27 cellular contexts compared by ENCODE assay signal in the genomic region with DNA sequence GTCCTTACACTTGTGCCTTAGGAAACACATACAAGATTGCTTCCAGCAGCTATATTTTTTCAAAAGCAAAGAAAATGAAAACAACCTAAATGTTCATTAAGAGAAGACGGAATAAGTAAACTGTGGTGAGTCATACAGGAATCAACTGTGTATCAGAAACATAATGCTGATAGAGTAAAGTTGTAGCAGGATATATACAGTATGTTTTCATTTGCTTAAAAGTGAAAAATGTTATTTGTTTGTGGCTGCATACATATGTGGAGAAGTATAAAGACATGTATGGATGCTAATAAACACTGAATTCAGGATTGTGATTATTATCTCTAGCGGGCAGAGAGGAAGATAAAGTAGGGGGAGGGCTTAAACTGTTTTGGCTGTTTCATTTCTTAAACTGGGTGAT. TPM values are rescaled to one million over a fixed set of nuclear protein-coding genes. Genes with fewer than 3 reads are reported as not detected.
DNase-seq lines count a peak whose midpoint lies in the region; ATAC-seq and TF ChIP-seq lines count a peak whose summit lies in the region.
"Had no signal": no experiment of that assay in that cellular context is flagged by ENCODE, and none has a peak within 500 bp of the region (broad histone marks: within the 10 kb centered on the region; RNA-seq: fewer than 3 reads in every experiment).

No MANE protein-coding gene starts in this region.

- ATAC-seq in PC-3, result peak; percentile 56
- no peak for ATAC-seq in central memory CD8-positive, alpha-beta T cell (replicated peaks; ENCODE audit: extremely low read depth, poor library complexity, severe bottlenecking)
- ATAC-seq in natural killer cell treated with Interleukin-12 subunit alpha and Interleukin-12 subunit beta and Interleukin-15 and Interleukin-18, amount 100 ng/mL, for 72 hours, result no peak
- no peak for ATAC-seq in HG02642 (IDR thresholded peaks at IDR 0.05; ENCODE audit: poor library complexity, unreplicated experiment)
- ATAC-seq: activated CD4-positive, CD25-positive, alpha-beta regulatory T cell treated with anti-CD3 and anti-CD28 coated beads, Interleukin-2, amount 50 U/mL, for 24 hours; left cardiac atrium; stimulated activated naive CD8-positive, alpha-beta T cell treated with anti-CD3 and anti-CD28 coated beads, Interleukin-15, amount 100 ng/mL, for 72 hours; T-cell had no signal

- CTCF ChIA-PET in activated CD4-positive, alpha-beta memory T cell treated with anti-CD3 and anti-CD28 coated beads for 36 hours (lab: Charles Lee), result no interaction called here
- CTCF ChIA-PET in activated CD4-positive, alpha-beta memory T cell treated with anti-CD3 and anti-CD28 coated beads, Interleukin-2, amount 10 ng/mL, durations not matched to agents 7 days and 5 days (lab: Charles Lee), result interaction anchor here (1.4 kb wide), 1 partner anchor 49 kb away, joined by 3 read pairs; a partner anchor contains a TSS
- CTCF ChIA-PET in PC-3 (lab: Charles Lee), result no interaction called here

- intact Hi-C loops in activated CD4-positive, alpha-beta memory T cell treated with anti-CD3 and anti-CD28 coated beads for 36 hours (cut with micrococcal nuclease), result no loop called here
- intact Hi-C loops in PC-3 (cut with micrococcal nuclease), result no loop called here

- H3K9me3 Mint-ChIP-seq in activated CD4-positive, alpha-beta memory T cell treated with anti-CD3 and anti-CD28 coated beads for 36 hours, result no peaks in the 10 kb centered on the region
- peaks cover under 1% of the 10 kb centered on the region for H3K9me3 Mint-ChIP-seq in activated CD4-positive, alpha-beta memory T cell treated with anti-CD3 and anti-CD28 coated beads, Interleukin-2, amount 10 ng/mL, durations not matched to agents 7 days and 5 days
- H3K9me3 Mint-ChIP-seq in central memory CD8-positive, alpha-beta T cell, result no peaks in the 10 kb centered on the region
- no peaks in the 10 kb centered on the region for H3K9me3 Mint-ChIP-seq in natural killer cell treated with Interleukin-12 subunit alpha and Interleukin-12 subunit beta and Interleukin-15 and Interleukin-18, amount 100 ng/mL, for 72 hours
- H3K9me3 Mint-ChIP-seq: T-cell had no signal

- no peaks in the 10 kb centered on the region for H3K9me3 ChIP-seq in PC-3 (ENCODE audit: low read length)
- H3K9me3 ChIP-seq: esophagus squamous epithelium, Peyer's patch had no signal

- no peak for TF ChIP-seq CTCF in PC-3 (conservative IDR thresholded peaks at IDR 0.05; ENCODE audit: low read depth, low read length)

- H2AFZ ChIP-seq in PC-3 (ENCODE audit: low read length), result no peak overlapping the region
- H2AFZ ChIP-seq: hepatocyte had no signal

- peaks cover 57% of the 10 kb centered on the region for H3K36me3 ChIP-seq in PC-3 (ENCODE audit: low read depth, low read length)

- no peak overlapping the region for H3K9ac ChIP-seq in PC-3 (ENCODE audit: low read length)

- H3K27ac ChIP-seq in PC-3 (ENCODE audit: low read length), result no peak overlapping the region
- H3K27ac ChIP-seq: esophagus squamous epithelium, hepatocyte, Peyer's patch had no signal

- H4K20me1 ChIP-seq in PC-3 (ENCODE audit: low read length), result 0 out of 2 replicates have a peak, but pooled peaks cover 4% of the 10 kb centered on the region

- H3K4me2 ChIP-seq in PC-3 (ENCODE audit: low read length), result no peak overlapping the region
- H3K4me2 ChIP-seq: hepatocyte had no signal

- peaks cover 43% of the 10 kb centered on the region for H3K36me3 Mint-ChIP-seq in activated CD4-positive, alpha-beta memory T cell treated with anti-CD3 and anti-CD28 coated beads for 36 hours
- H3K36me3 Mint-ChIP-seq in activated CD4-positive, alpha-beta memory T cell treated with anti-CD3 and anti-CD28 coated beads, Interleukin-2, amount 10 ng/mL, durations not matched to agents 7 days and 5 days (ENCODE audit: low read depth), result peaks cover 65% of the 10 kb centered on the region
- H3K36me3 Mint-ChIP-seq in central memory CD8-positive, alpha-beta T cell (ENCODE audit: insufficient read depth), result peaks cover 50% of the 10 kb centered on the region
- peaks cover 28% of the 10 kb centered on the region for H3K36me3 Mint-ChIP-seq in natural killer cell treated with Interleukin-12 subunit alpha and Interleukin-12 subunit beta and Interleukin-15 and Interleukin-18, amount 100 ng/mL, for 72 hours

- DNase-seq in activated CD4-positive, alpha-beta memory T cell treated with anti-CD3 and anti-CD28 coated beads for 36 hours, result no peak
- no peak for DNase-seq in activated CD4-positive, alpha-beta memory T cell treated with anti-CD3 and anti-CD28 coated beads, Interleukin-2, amount 10 ng/mL, durations not matched to agents 7 days and 5 days
- DNase-seq in PC-3 (no peak), NCI-H187 (lab: John Stamatoyannopoulos, UW) (no peak), hepatic stellate cell (ENCODE audit: low spot score) (no peak)
- DNase-seq in central memory CD8-positive, alpha-beta T cell (ENCODE audit: low spot score in 2 of 2), result no peak
- no peak for DNase-seq in natural killer cell treated with Interleukin-12 subunit alpha and Interleukin-12 subunit beta and Interleukin-15 and Interleukin-18, amount 100 ng/mL, for 72 hours (ENCODE audit: low spot score)
- DNase-seq: 8988T; activated naive CD4-positive, alpha-beta T cell treated with anti-CD3 and anti-CD28 coated beads for 36 hours; activated T-cell treated with anti-CD3 and anti-CD28 coated beads, Interleukin-2, amount 50 U/mL, for 48 hours; anterior cingulate cortex; cortex of kidney; endodermal cell; esophagus squamous epithelium; left cardiac atrium; mesendoderm; NCI-H1092; NCI-H1694 treated with DMSO at 0.1 percent for 48 hours; NCI-H526; occipital lobe; Peyer's patch; SIG-M5; stimulated activated naive CD8-positive, alpha-beta T cell treated with anti-CD3 and anti-CD28 coated beads, Interleukin-15, amount 100 ng/mL, for 72 hours; T-cell had no signal

- peaks cover 51% of the 10 kb centered on the region for H3K4me1 Mint-ChIP-seq in activated CD4-positive, alpha-beta memory T cell treated with anti-CD3 and anti-CD28 coated beads for 36 hours (ENCODE audit: low read depth)
- peaks cover 37% of the 10 kb centered on the region for H3K4me1 Mint-ChIP-seq in activated CD4-positive, alpha-beta memory T cell treated with anti-CD3 and anti-CD28 coated beads, Interleukin-2, amount 10 ng/mL, durations not matched to agents 7 days and 5 days
- peaks cover 31% of the 10 kb centered on the region for H3K4me1 Mint-ChIP-seq in central memory CD8-positive, alpha-beta T cell
- H3K4me1 Mint-ChIP-seq in natural killer cell treated with Interleukin-12 subunit alpha and Interleukin-12 subunit beta and Interleukin-15 and Interleukin-18, amount 100 ng/mL, for 72 hours (ENCODE audit: low read depth in 2 of 2), result peaks cover 40 to 46% of the 10 kb centered on the region in 2 donors
- H3K4me1 Mint-ChIP-seq: endodermal cell had no signal

- peaks cover 56% of the 10 kb centered on the region for H3K79me2 ChIP-seq in PC-3 (ENCODE audit: low read length)

- POLR2A ChIA-PET in activated CD4-positive, alpha-beta memory T cell treated with anti-CD3 and anti-CD28 coated beads for 36 hours (lab: Charles Lee), result no interaction called here
- POLR2A ChIA-PET in activated CD4-positive, alpha-beta memory T cell treated with anti-CD3 and anti-CD28 coated beads, Interleukin-2, amount 10 ng/mL, durations not matched to agents 7 days and 5 days (lab: Charles Lee), result interaction anchor here (1.3 kb wide), 1 partner anchor 33 kb away, joined by 3 read pairs; no protein-coding TSS in a partner anchor
- POLR2A ChIA-PET in PC-3 (lab: Charles Lee; ENCODE audit: unreplicated experiment), result no interaction called here

- H3K27me3 Mint-ChIP-seq in activated CD4-positive, alpha-beta memory T cell treated with anti-CD3 and anti-CD28 coated beads for 36 hours, result no peaks in the 10 kb centered on the region
- H3K27me3 Mint-ChIP-seq in activated CD4-positive, alpha-beta memory T cell treated with anti-CD3 and anti-CD28 coated beads, Interleukin-2, amount 10 ng/mL, durations not matched to agents 7 days and 5 days, result no peaks in the 10 kb centered on the region
- no peaks in the 10 kb centered on the region for H3K27me3 Mint-ChIP-seq in central memory CD8-positive, alpha-beta T cell
- no peaks in the 10 kb centered on the region for H3K27me3 Mint-ChIP-seq in natural killer cell treated with Interleukin-12 subunit alpha and Interleukin-12 subunit beta and Interleukin-15 and Interleukin-18, amount 100 ng/mL, for 72 hours
- H3K27me3 Mint-ChIP-seq: stimulated activated naive CD8-positive, alpha-beta T cell treated with anti-CD3 and anti-CD28 coated beads, Interleukin-15, amount 100 ng/mL, for 72 hours; T-cell had no signal

- no peaks in the 10 kb centered on the region for H3K27me3 ChIP-seq in PC-3 (ENCODE audit: low read length)
- H3K27me3 ChIP-seq: esophagus squamous epithelium, hepatocyte, Peyer's patch had no signal

- peak overlapping the region; percentile 49 for H3K27ac Mint-ChIP-seq in activated CD4-positive, alpha-beta memory T cell treated with anti-CD3 and anti-CD28 coated beads for 36 hours
- H3K27ac Mint-ChIP-seq in activated CD4-positive, alpha-beta memory T cell treated with anti-CD3 and anti-CD28 coated beads, Interleukin-2, amount 10 ng/mL, durations not matched to agents 7 days and 5 days, result no peak overlapping the region
- H3K27ac Mint-ChIP-seq in central memory CD8-positive, alpha-beta T cell (ENCODE audit: low read depth), result peak overlapping the region; percentile 39
- peak overlapping the region; percentile 6 to 15 for H3K27ac Mint-ChIP-seq in natural killer cell treated with Interleukin-12 subunit alpha and Interleukin-12 subunit beta and Interleukin-15 and Interleukin-18, amount 100 ng/mL, for 72 hours
- H3K27ac Mint-ChIP-seq: endodermal cell; stimulated activated naive CD8-positive, alpha-beta T cell treated with anti-CD3 and anti-CD28 coated beads, Interleukin-15, amount 100 ng/mL, for 72 hours; T-cell had no signal

- no peaks in the 10 kb centered on the region for H3K9me2 ChIP-seq in PC-3 (replicated peaks; ENCODE audit: low read length)

- peaks cover 10% of the 10 kb centered on the region for H3K4me1 ChIP-seq in PC-3 (ENCODE audit: insufficient read depth, low read length)

- no TSS peak for BruUV-seq in PC-3 (replicated peaks; lab: Mats Ljungman, UMichigan)

- H3K4me3 Mint-ChIP-seq in activated CD4-positive, alpha-beta memory T cell treated with anti-CD3 and anti-CD28 coated beads for 36 hours, result no peak overlapping the region
- H3K4me3 Mint-ChIP-seq in activated CD4-positive, alpha-beta memory T cell treated with anti-CD3 and anti-CD28 coated beads, Interleukin-2, amount 10 ng/mL, durations not matched to agents 7 days and 5 days, result no peak overlapping the region
- no peak overlapping the region for H3K4me3 Mint-ChIP-seq in central memory CD8-positive, alpha-beta T cell
- peak overlapping the region; percentile 9 for H3K4me3 Mint-ChIP-seq in natural killer cell treated with Interleukin-12 subunit alpha and Interleukin-12 subunit beta and Interleukin-15 and Interleukin-18, amount 100 ng/mL, for 72 hours
- H3K4me3 Mint-ChIP-seq: activated naive CD4-positive, alpha-beta T cell treated with anti-CD3 and anti-CD28 coated beads for 36 hours; endodermal cell; T-cell had no signal

- H3K4me3 ChIP-seq in PC-3 (ENCODE audit: low read length), result no peak overlapping the region
- H3K4me3 ChIP-seq: esophagus squamous epithelium, hepatocyte, Peyer's patch had no signal

- no peaks in the 10 kb centered on the region for H3F3A ChIP-seq in PC-3 (ENCODE audit: low read length, unreplicated experiment)

RNA-seq across cellular contexts. Expression of a gene that starts 8.3 kb away (rescaled TPM):
- 10 to 100 TPM; 32.2 to 32.9 TPM for total RNA-seq in activated CD4-positive, alpha-beta memory T cell treated with anti-CD3 and anti-CD28 coated beads for 36 hours
- total RNA-seq in activated CD4-positive, alpha-beta memory T cell treated with anti-CD3 and anti-CD28 coated beads, Interleukin-2, amount 10 ng/mL, durations not matched to agents 7 days and 5 days, result 10 to 100 TPM; 38.6 to 40.6 TPM
- 40.5 and 45.0 TPM in 2 replicates for total RNA-seq in PC-3 (2014; rRNA removed)
- total RNA-seq in natural killer cell treated with Interleukin-12 subunit alpha and Interleukin-12 subunit beta and Interleukin-15 and Interleukin-18, amount 100 ng/mL, for 72 hours, result 10 to 100 TPM; 54.1 to 68.8 TPM

RNA-seq across cellular contexts. Expression of a gene that starts 28.1 kb away (rescaled TPM):
- total RNA-seq in activated CD4-positive, alpha-beta memory T cell treated with anti-CD3 and anti-CD28 coated beads for 36 hours, result 10 to 100 TPM; 22.4 to 22.8 TPM
- 10 to 100 TPM; 17.4 to 19.1 TPM for total RNA-seq in activated CD4-positive, alpha-beta memory T cell treated with anti-CD3 and anti-CD28 coated beads, Interleukin-2, amount 10 ng/mL, durations not matched to agents 7 days and 5 days
- total RNA-seq in PC-3 (2014; rRNA removed), result 11.3 and 15.6 TPM in 2 replicates
- 10 to 100 TPM; 24.5 to 30.4 TPM for total RNA-seq in natural killer cell treated with Interleukin-12 subunit alpha and Interleukin-12 subunit beta and Interleukin-15 and Interleukin-18, amount 100 ng/mL, for 72 hours

RNA-seq across cellular contexts. Expression of a gene that starts 49.6 kb away (rescaled TPM):
- total RNA-seq in activated CD4-positive, alpha-beta memory T cell treated with anti-CD3 and anti-CD28 coated beads for 36 hours, result 10 to 100 TPM; 59.6 to 66.4 TPM
- 10 to 100 TPM; 66.8 to 70.7 TPM for total RNA-seq in activated CD4-positive, alpha-beta memory T cell treated with anti-CD3 and anti-CD28 coated beads, Interleukin-2, amount 10 ng/mL, durations not matched to agents 7 days and 5 days
- total RNA-seq in PC-3 (2014; rRNA removed), result 27.3 and 31.6 TPM in 2 replicates
- total RNA-seq in natural killer cell treated with Interleukin-12 subunit alpha and Interleukin-12 subunit beta and Interleukin-15 and Interleukin-18, amount 100 ng/mL, for 72 hours, result 10 to 100 TPM; 72.5 to 80.0 TPM
